In genomic region chr1:174134000-174134659, GRCh38 we compare ENCODE assay signal across 15 cellular contexts. TPM values are rescaled to one million over a fixed set of nuclear protein-coding genes. Genes with fewer than 3 reads are reported as not detected.
DNase-seq lines count a peak whose midpoint lies in the region; ATAC-seq and TF ChIP-seq lines count a peak whose summit lies in the region.
"Had no signal": no experiment of that assay in that cellular context is flagged by ENCODE, and none has a peak within 500 bp of the region (broad histone marks: within the 10 kb centered on the region; RNA-seq: fewer than 3 reads in every experiment).

No MANE protein-coding gene starts in this region.

- POLR2A ChIA-PET in CD4-positive, alpha-beta memory T cell (lab: Charles Lee; ENCODE audit: partially characterized antibody), result no interaction called here

- no peak overlapping the region for H3K4me3 Mint-ChIP-seq in CD4-positive, alpha-beta memory T cell
- H3K4me3 Mint-ChIP-seq: activated naive CD8-positive, alpha-beta T cell; CD8-positive, alpha-beta T cell; T-cell had no signal

- peaks cover 0 to 3% of the 10 kb centered on the region in 2 donors for H3K27me3 Mint-ChIP-seq in CD4-positive, alpha-beta memory T cell
- H3K27me3 Mint-ChIP-seq: activated naive CD8-positive, alpha-beta T cell had no signal

- no peak overlapping the region for H3K27ac ChIP-seq in CD4-positive, alpha-beta memory T cell (ENCODE audit: low read depth, low read length)
- H3K27ac ChIP-seq: colonic mucosa had no signal

- H3K36me3 ChIP-seq in mucosa of descending colon (ENCODE audit: low read depth), result no peaks in the 10 kb centered on the region
- no peaks in the 10 kb centered on the region for H3K36me3 ChIP-seq in CD4-positive, alpha-beta memory T cell (ENCODE audit: insufficient read depth, low read length)
- H3K36me3 ChIP-seq: colonic mucosa, HAP-1, spleen had no signal

- no peak overlapping the region for H3K4me3 ChIP-seq in mucosa of descending colon
- no peak overlapping the region for H3K4me3 ChIP-seq in CD4-positive, alpha-beta memory T cell (ENCODE audit: low read length in 2 of 2)
- H3K4me3 ChIP-seq: colonic mucosa, HAP-1, spleen had no signal

- TF ChIP-seq CTCF in mucosa of descending colon (IDR thresholded peaks at IDR 0.05), result no peak

- H3K9me3 Mint-ChIP-seq in CD4-positive, alpha-beta memory T cell, result peaks cover 0 to 12% (median 3%) of the 10 kb centered on the region in 8 donors

- CTCF ChIA-PET in CD4-positive, alpha-beta memory T cell (lab: Charles Lee; ENCODE audit: partially characterized antibody), result no interaction called here

- no peak overlapping the region for H3K27ac Mint-ChIP-seq in CD4-positive, alpha-beta memory T cell
- H3K27ac Mint-ChIP-seq: activated naive CD8-positive, alpha-beta T cell; CD8-positive, alpha-beta T cell; T-cell had no signal

- no peaks in the 10 kb centered on the region for H3K4me1 ChIP-seq in mucosa of descending colon (ENCODE audit: low read depth)
- no peaks in the 10 kb centered on the region for H3K4me1 ChIP-seq in CD4-positive, alpha-beta memory T cell (ENCODE audit: insufficient read depth, low read length)
- H3K4me1 ChIP-seq: colonic mucosa, HAP-1 had no signal

- H3K9me3 ChIP-seq in mucosa of descending colon, result no peaks in the 10 kb centered on the region
- H3K9me3 ChIP-seq in CD4-positive, alpha-beta memory T cell (ENCODE audit: control insufficient read depth in 1 of 2, low read length in 2 of 2), result no peaks in the 10 kb centered on the region
- H3K9me3 ChIP-seq: colonic mucosa, HAP-1 had no signal

- ATAC-seq in GM18508 (IDR thresholded peaks at IDR 0.05; ENCODE audit: insufficient read depth, unreplicated experiment) (peak; percentile 67), GM21619 (IDR thresholded peaks at IDR 0.05; ENCODE audit: unreplicated experiment) (peak; percentile 61), mucosa of descending colon (peak; percentile 33)
- ATAC-seq: CD8-positive, alpha-beta T cell; T-cell had no signal

- intact Hi-C loops in mucosa of descending colon (cut with DNase I, micrococcal nuclease), result no loop called here
- intact Hi-C loops in CD4-positive, alpha-beta memory T cell (cut with micrococcal nuclease), result no loop called here

- H3K4me1 Mint-ChIP-seq in CD4-positive, alpha-beta memory T cell, result no peaks in the 10 kb centered on the region
- H3K4me1 Mint-ChIP-seq: T-cell had no signal

- DNase-seq in MV-4-11 (lab: John Stamatoyannopoulos, UW) (peak; percentile 4), mucosa of descending colon (no peak), NCI-H1092 treated with DMSO at 0.1 percent for 48 hours (lab: John Stamatoyannopoulos, UW) (no peak), amygdala (lab: John Stamatoyannopoulos, UW) (no peak), activated gamma-delta T cell (lab: John Stamatoyannopoulos, UW) (no peak)
- DNase-seq in CD4-positive, alpha-beta memory T cell, result no peak
- DNase-seq: CD8-positive, alpha-beta T cell; colonic mucosa; NCI-H1436; spleen; T-cell had no signal

- H3K36me3 Mint-ChIP-seq in CD4-positive, alpha-beta memory T cell, result no peaks in the 10 kb centered on the region
- H3K36me3 Mint-ChIP-seq: CD8-positive, alpha-beta T cell; T-cell had no signal

- H3K27me3 ChIP-seq in CD4-positive, alpha-beta memory T cell (ENCODE audit: insufficient read depth, low read length), result no peaks in the 10 kb centered on the region
- H3K27me3 ChIP-seq: colonic mucosa, spleen had no signal

RNA-seq across cellular contexts. Expression of gene RABGAP1L, which starts 25.2 kb away (rescaled TPM):
- 10 to 100 TPM; 46.1 to 74.7 (median 59.2) TPM for total RNA-seq in mucosa of descending colon
- 100 to 1,000 TPM; 113 to 114 TPM for total RNA-seq in CD4-positive, alpha-beta memory T cell
- 10 to 100 TPM; 75.7 to 80.6 TPM for polyA plus RNA-seq in CD4-positive, alpha-beta memory T cell
